ENCODE assay signal across 1 cellular context in the genomic region with DNA sequence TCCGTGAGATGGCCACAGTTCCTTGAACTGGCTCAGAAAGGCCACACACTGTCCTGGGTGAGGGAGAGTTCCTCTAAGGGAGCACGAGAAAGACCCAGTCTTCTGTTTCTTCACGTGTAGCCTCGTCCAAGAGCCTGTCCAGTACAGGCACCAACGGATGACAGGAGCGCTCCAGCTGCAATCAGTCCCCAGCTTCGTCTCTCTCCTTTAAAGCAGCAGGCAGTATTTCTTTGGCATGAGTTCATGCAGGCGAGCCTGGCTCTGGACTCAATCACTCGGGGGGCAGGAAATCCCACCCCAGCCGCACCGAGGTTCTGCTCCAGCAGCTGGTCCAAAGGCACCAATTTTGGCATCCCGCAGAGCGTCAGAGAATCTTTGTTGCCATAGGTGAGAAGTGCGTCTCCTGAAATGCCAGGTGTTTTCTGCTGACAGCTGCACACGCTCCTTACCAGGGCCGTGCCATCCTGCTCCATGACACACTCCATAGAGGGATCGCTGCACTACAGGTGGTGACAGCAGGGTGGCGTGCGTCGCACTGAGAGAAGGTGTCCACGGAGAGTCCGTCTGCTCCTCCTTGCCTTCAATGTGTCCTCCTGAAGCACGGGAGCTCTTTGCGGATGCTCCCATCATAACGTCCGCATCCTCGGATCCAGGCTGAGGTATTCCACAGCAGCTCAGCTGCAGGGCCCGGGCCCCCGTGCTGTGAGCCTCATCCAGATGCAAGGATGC.
TF ChIP-seq lines count a peak whose summit lies in the region.

No MANE protein-coding gene starts in this region.

TF ChIP-seq in HepG2, 621 proteins besides CTCF, POLR2A, EP300 and RAD21:
- TF ChIP-seq REL (CRISPR knock-in tag; conservative IDR thresholded peaks at IDR 0.05) = no peak
- TF ChIP-seq ZBTB38 (CRISPR knock-in tag; IDR thresholded peaks at IDR 0.05) = peak; percentile 93
- TF ChIP-seq ZNF256 (CRISPR knock-in tag; conservative IDR thresholded peaks at IDR 0.05) = no peak
- no peak for TF ChIP-seq FOXA3 (CRISPR knock-in tag; IDR thresholded peaks at IDR 0.05)
- TF ChIP-seq ZNF639 (CRISPR knock-in tag; conservative IDR thresholded peaks at IDR 0.05) = no peak
- peak; percentile 34 for TF ChIP-seq ZNF687 (CRISPR knock-in tag; IDR thresholded peaks at IDR 0.05)
- no peak for TF ChIP-seq ZNF431 (CRISPR knock-in tag; IDR thresholded peaks at IDR 0.05; ENCODE audit: borderline replicate concordance, low read depth)
- no peak for TF ChIP-seq ZNF780A (CRISPR knock-in tag; IDR thresholded peaks at IDR 0.05)
- no peak for TF ChIP-seq TBX3 (IDR thresholded peaks at IDR 0.05; ENCODE audit: borderline replicate concordance)
- TF ChIP-seq ZNF770 (CRISPR knock-in tag; IDR thresholded peaks at IDR 0.05) = no peak
- TF ChIP-seq BCL6 (CRISPR knock-in tag; IDR thresholded peaks at IDR 0.05) = no peak
- TF ChIP-seq, protein P1, sequence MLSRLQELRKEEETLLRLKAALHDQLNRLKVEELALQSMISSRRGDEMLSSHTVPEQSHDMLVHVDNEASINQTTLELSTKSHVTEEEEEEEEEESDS (CRISPR knock-in tag; IDR thresholded peaks at IDR 0.05; ENCODE audit: borderline replicate concordance) = no peak
- no peak for TF ChIP-seq ZNF33A (CRISPR knock-in tag; IDR thresholded peaks at IDR 0.05; ENCODE audit: borderline replicate concordance)
- peak; percentile 27; the same call in 1 of the 2 replicates for TF ChIP-seq STAG1 (CRISPR knock-in tag; IDR thresholded peaks at IDR 0.05)
- TF ChIP-seq, protein P2, sequence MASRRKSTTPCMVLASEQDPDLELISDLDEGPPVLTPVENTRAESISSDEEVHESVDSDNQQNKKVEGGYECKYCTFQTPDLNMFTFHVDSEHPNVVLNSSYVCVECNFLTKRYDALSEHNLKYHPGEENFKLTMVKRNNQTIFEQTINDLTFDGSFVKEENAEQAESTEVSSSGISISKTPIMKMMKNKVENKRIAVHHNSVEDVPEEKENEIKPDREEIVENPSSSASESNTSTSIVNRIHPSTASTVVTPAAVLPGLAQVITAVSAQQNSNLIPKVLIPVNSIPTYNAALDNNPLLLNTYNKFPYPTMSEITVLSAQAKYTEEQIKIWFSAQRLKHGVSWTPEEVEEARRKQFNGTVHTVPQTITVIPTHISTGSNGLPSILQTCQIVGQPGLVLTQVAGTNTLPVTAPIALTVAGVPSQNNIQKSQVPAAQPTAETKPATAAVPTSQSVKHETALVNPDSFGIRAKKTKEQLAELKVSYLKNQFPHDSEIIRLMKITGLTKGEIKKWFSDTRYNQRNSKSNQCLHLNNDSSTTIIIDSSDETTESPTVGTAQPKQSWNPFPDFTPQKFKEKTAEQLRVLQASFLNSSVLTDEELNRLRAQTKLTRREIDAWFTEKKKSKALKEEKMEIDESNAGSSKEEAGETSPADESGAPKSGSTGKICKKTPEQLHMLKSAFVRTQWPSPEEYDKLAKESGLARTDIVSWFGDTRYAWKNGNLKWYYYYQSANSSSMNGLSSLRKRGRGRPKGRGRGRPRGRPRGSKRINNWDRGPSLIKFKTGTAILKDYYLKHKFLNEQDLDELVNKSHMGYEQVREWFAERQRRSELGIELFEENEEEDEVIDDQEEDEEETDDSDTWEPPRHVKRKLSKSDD (CRISPR knock-in tag; IDR thresholded peaks at IDR 0.05; ENCODE audit: low read depth) = peak; percentile 31; the same call in 1 of the 2 replicates
- TF ChIP-seq, protein P3, sequence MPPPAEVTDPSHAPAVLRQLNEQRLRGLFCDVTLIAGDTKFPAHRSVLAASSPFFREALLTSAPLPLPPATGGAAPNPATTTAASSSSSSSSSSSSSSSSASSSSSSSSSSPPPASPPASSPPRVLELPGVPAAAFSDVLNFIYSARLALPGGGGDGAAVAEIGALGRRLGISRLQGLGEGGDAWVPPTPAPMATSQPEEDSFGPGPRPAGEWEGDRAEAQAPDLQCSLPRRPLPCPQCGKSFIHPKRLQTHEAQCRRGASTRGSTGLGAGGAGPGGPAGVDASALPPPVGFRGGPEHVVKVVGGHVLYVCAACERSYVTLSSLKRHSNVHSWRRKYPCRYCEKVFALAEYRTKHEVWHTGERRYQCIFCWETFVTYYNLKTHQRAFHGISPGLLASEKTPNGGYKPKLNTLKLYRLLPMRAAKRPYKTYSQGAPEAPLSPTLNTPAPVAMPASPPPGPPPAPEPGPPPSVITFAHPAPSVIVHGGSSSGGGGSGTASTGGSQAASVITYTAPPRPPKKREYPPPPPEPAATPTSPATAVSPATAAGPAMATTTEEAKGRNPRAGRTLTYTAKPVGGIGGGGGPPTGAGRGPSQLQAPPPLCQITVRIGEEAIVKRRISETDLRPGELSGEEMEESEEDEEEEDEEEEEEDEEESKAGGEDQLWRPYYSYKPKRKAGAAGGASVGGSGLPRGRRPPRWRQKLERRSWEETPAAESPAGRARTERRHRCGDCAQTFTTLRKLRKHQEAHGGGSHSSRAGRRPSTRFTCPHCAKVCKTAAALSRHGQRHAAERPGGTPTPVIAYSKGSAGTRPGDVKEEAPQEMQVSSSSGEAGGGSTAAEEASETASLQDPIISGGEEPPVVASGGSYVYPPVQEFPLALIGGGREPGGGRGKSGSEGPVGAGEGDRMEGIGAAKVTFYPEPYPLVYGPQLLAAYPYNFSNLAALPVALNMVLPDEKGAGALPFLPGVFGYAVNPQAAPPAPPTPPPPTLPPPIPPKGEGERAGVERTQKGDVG (CRISPR knock-in tag; IDR thresholded peaks at IDR 0.05; ENCODE audit: borderline replicate concordance) = peak; percentile 21; the same call in 1 of the 2 replicates
- TF ChIP-seq, protein P4, sequence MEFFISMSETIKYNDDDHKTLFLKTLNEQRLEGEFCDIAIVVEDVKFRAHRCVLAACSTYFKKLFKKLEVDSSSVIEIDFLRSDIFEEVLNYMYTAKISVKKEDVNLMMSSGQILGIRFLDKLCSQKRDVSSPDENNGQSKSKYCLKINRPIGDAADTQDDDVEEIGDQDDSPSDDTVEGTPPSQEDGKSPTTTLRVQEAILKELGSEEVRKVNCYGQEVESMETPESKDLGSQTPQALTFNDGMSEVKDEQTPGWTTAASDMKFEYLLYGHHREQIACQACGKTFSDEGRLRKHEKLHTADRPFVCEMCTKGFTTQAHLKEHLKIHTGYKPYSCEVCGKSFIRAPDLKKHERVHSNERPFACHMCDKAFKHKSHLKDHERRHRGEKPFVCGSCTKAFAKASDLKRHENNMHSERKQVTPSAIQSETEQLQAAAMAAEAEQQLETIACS (CRISPR knock-in tag; IDR thresholded peaks at IDR 0.05) = 0 out of 2 replicates have a peak, but pooled peaks have one; percentile 21
- TF ChIP-seq SMAD1 (CRISPR knock-in tag; IDR thresholded peaks at IDR 0.05; ENCODE audit: borderline replicate concordance, low read depth) = no peak
- no peak for TF ChIP-seq NONO (IDR thresholded peaks at IDR 0.05)
- no peak for TF ChIP-seq NONO (CRISPR knock-in tag; conservative IDR thresholded peaks at IDR 0.05)
